ENCODE assay signal across 1 cellular context in genomic region chr2:8090748-8091700, GRCh38.
TF ChIP-seq lines count a peak whose summit lies in the region.

No MANE protein-coding gene starts in this region.

TF ChIP-seq in HepG2, 621 proteins besides CTCF, POLR2A, EP300 and RAD21 (continued from another document and continues in another):
- no peak for TF ChIP-seq ZNF570 (CRISPR knock-in tag; IDR thresholded peaks at IDR 0.05; ENCODE audit: borderline replicate concordance)
- TF ChIP-seq ZEB1 (IDR thresholded peaks at IDR 0.05; ENCODE audit: insufficient replicate concordance, low read depth), result no peak
- TF ChIP-seq PRPF4 (IDR thresholded peaks at IDR 0.05; ENCODE audit: low read depth, low read length, poor library complexity, severe bottlenecking), result no peak
- peak; percentile 97 for TF ChIP-seq USF2 (IDR thresholded peaks at IDR 0.05; ENCODE audit: low read depth, low read length)
- peak; percentile 97 for TF ChIP-seq USF2 (CRISPR knock-in tag; IDR thresholded peaks at IDR 0.05; ENCODE audit: borderline replicate concordance)
- TF ChIP-seq ZNF713 (CRISPR knock-in tag; IDR thresholded peaks at IDR 0.05), result no peak
- peak; percentile 69; the same call in 1 of the 2 replicates for TF ChIP-seq ZNF772 (CRISPR knock-in tag; IDR thresholded peaks at IDR 0.05)
- 0 out of 2 replicates have a peak, but pooled peaks have one; percentile 13 for TF ChIP-seq HOXA5 (CRISPR knock-in tag; IDR thresholded peaks at IDR 0.05)
- TF ChIP-seq ZNF205 (CRISPR knock-in tag; IDR thresholded peaks at IDR 0.05), result peak; percentile 66; the same call in 1 of the 2 replicates
- no peak for TF ChIP-seq ZNF18 (CRISPR knock-in tag; IDR thresholded peaks at IDR 0.05; ENCODE audit: insufficient replicate concordance)
- TF ChIP-seq ZNF746 (CRISPR knock-in tag; IDR thresholded peaks at IDR 0.05), result peak; percentile 88
- 0 out of 2 replicates have a peak, but pooled peaks have one; percentile 24 for TF ChIP-seq RFXANK (CRISPR knock-in tag; IDR thresholded peaks at IDR 0.05)
- no peak for TF ChIP-seq SYNCRIP (IDR thresholded peaks at IDR 0.05; ENCODE audit: insufficient read depth, low read depth, low read length)
- no peak for TF ChIP-seq ZNF280B (CRISPR knock-in tag; IDR thresholded peaks at IDR 0.05; ENCODE audit: borderline replicate concordance)
- TF ChIP-seq NKX3-1 (CRISPR knock-in tag; IDR thresholded peaks at IDR 0.05), result no peak; the same call in 1 of the 2 replicates
- TF ChIP-seq SOX6 (IDR thresholded peaks at IDR 0.05), result no peak
- peak; percentile 98 for TF ChIP-seq SOX6 (CRISPR knock-in tag; IDR thresholded peaks at IDR 0.05)
- TF ChIP-seq NFIB (CRISPR knock-in tag; IDR thresholded peaks at IDR 0.05; ENCODE audit: borderline replicate concordance), result no peak
- no peak for TF ChIP-seq E2F1 (CRISPR knock-in tag; IDR thresholded peaks at IDR 0.05)
- TF ChIP-seq ZNF879 (CRISPR knock-in tag; IDR thresholded peaks at IDR 0.05), result no peak
- no peak for TF ChIP-seq SSRP1 (CRISPR knock-in tag; IDR thresholded peaks at IDR 0.05)
- no peak; the same call in 1 of the 2 replicates for TF ChIP-seq ZKSCAN1 (IDR thresholded peaks at IDR 0.05; ENCODE audit: low read length)
- TF ChIP-seq MED8 (CRISPR knock-in tag; IDR thresholded peaks at IDR 0.05; ENCODE audit: insufficient replicate concordance), result peak; percentile 75
- TF ChIP-seq CSRNP1 (CRISPR knock-in tag; IDR thresholded peaks at IDR 0.05), result peak; percentile 63; the same call in 1 of the 2 replicates
- TF ChIP-seq MYPOP (CRISPR knock-in tag; IDR thresholded peaks at IDR 0.05), result peak; percentile 94
- TF ChIP-seq PITX1 (CRISPR knock-in tag; IDR thresholded peaks at IDR 0.05), result peak; percentile 94
- TF ChIP-seq IRF2 (CRISPR knock-in tag; IDR thresholded peaks at IDR 0.05), result peak; percentile 86
- peak; percentile 57; the same call in 1 of the 2 replicates for TF ChIP-seq GFI1 (CRISPR knock-in tag; IDR thresholded peaks at IDR 0.05; ENCODE audit: borderline replicate concordance)
- peak; percentile 58 for TF ChIP-seq ZNF883 (CRISPR knock-in tag; IDR thresholded peaks at IDR 0.05; ENCODE audit: not compliant biosample characterization)
- TF ChIP-seq ARNTL (CRISPR knock-in tag; IDR thresholded peaks at IDR 0.05), result peak; percentile 74
- TF ChIP-seq ZNF790 (CRISPR knock-in tag; IDR thresholded peaks at IDR 0.05; ENCODE audit: borderline replicate concordance), result no peak
- TF ChIP-seq ZMYM2 (CRISPR knock-in tag; IDR thresholded peaks at IDR 0.05), result peak; percentile 76; the same call in 1 of the 2 replicates
- TF ChIP-seq PAX8 (CRISPR knock-in tag; IDR thresholded peaks at IDR 0.05; ENCODE audit: borderline replicate concordance), result 0 out of 2 replicates have a peak, but pooled peaks have one; percentile 68
- TF ChIP-seq KLF9 (CRISPR knock-in tag; IDR thresholded peaks at IDR 0.05; ENCODE audit: low read depth), result 0 out of 2 replicates have a peak, but pooled peaks have one; percentile 56
- no peak for TF ChIP-seq CSRNP2 (CRISPR knock-in tag; conservative IDR thresholded peaks at IDR 0.05; ENCODE audit: low read depth)
- peak; percentile 93; the same call in 1 of the 2 replicates for TF ChIP-seq KDM4B (CRISPR knock-in tag; IDR thresholded peaks at IDR 0.05)
- peak; percentile 86 for TF ChIP-seq SKIL (CRISPR knock-in tag; IDR thresholded peaks at IDR 0.05; ENCODE audit: borderline replicate concordance)
- no peak for TF ChIP-seq THAP8 (CRISPR knock-in tag; IDR thresholded peaks at IDR 0.05; ENCODE audit: borderline replicate concordance)
- TF ChIP-seq AGO1 (IDR thresholded peaks at IDR 0.05; ENCODE audit: low read depth, low read length, poor library complexity, severe bottlenecking), result no peak
- TF ChIP-seq ZBTB39 (CRISPR knock-in tag; IDR thresholded peaks at IDR 0.05), result no peak
- no peak for TF ChIP-seq SMAD1 (CRISPR knock-in tag; IDR thresholded peaks at IDR 0.05; ENCODE audit: borderline replicate concordance, low read depth)
- TF ChIP-seq GPN1 (CRISPR knock-in tag; IDR thresholded peaks at IDR 0.05; ENCODE audit: borderline replicate concordance), result no peak
- peak; percentile 98 for TF ChIP-seq MIER3 (CRISPR knock-in tag; IDR thresholded peaks at IDR 0.05; ENCODE audit: borderline replicate concordance)
- no peak for TF ChIP-seq CENPT (CRISPR knock-in tag; IDR thresholded peaks at IDR 0.05; ENCODE audit: low read depth)
- no peak for TF ChIP-seq PHB2 (IDR thresholded peaks at IDR 0.05; ENCODE audit: partially characterized antibody)
- no peak for TF ChIP-seq KLF15 (CRISPR knock-in tag; IDR thresholded peaks at IDR 0.05; ENCODE audit: borderline replicate concordance)
- TF ChIP-seq ZNF274 (CRISPR knock-in tag; IDR thresholded peaks at IDR 0.05), result peak; percentile 63; the same call in 1 of the 2 replicates
- peak; percentile 47; the same call in 1 of the 2 replicates for TF ChIP-seq HBP1 (CRISPR knock-in tag; IDR thresholded peaks at IDR 0.05; ENCODE audit: low read depth)
- TF ChIP-seq RAD51 (IDR thresholded peaks at IDR 0.05; ENCODE audit: borderline replicate concordance), result peak; percentile 93
